ENCODE assay signal across 26 cellular contexts in genomic region chr2:127048618-127048935, GRCh38. TPM values are rescaled to one million over a fixed set of nuclear protein-coding genes. Genes with fewer than 3 reads are reported as not detected.
DNase-seq lines count a peak whose midpoint lies in the region; ATAC-seq and TF ChIP-seq lines count a peak whose summit lies in the region.
"Had no signal": no experiment of that assay in that cellular context is flagged by ENCODE, and none has a peak within 500 bp of the region (broad histone marks: within the 10 kb centered on the region; RNA-seq: fewer than 3 reads in every experiment).

No MANE protein-coding gene starts in this region.

- DNase-seq in activated CD4-positive, alpha-beta T cell treated with anti-CD3 and anti-CD28 coated beads for 36 hours = peak; percentile 3
- no peak for DNase-seq in activated CD4-positive, alpha-beta T cell treated with anti-CD3 and anti-CD28 coated beads, Interleukin-2, amount 10 ng/mL, durations not matched to agents 7 days and 5 days
- peak; percentile 13 for DNase-seq in natural killer cell
- DNase-seq in natural killer cell treated with Interleukin-12 subunit alpha and Interleukin-12 subunit beta and Interleukin-15 and Interleukin-18, amount 100 ng/mL, for 72 hours (ENCODE audit: low spot score) = no peak
- DNase-seq in ovary = peak in 4 of 5 donors; percentile 7 to 36 (median 16)
- no peak for DNase-seq in LoVo (ENCODE audit: low spot score)
- no peak for DNase-seq in foreskin melanocyte
- DNase-seq: activated CD4-positive, alpha-beta memory T cell treated with anti-CD3 and anti-CD28 coated beads for 36 hours; effector CD8-positive, alpha-beta T cell; GM23248; islet precursor cell; NCI-H1092 treated with DMSO at 0.1 percent for 48 hours; NCI-H187; NCI-H2171 treated with DMSO at 0.1 percent for 48 hours; NCI-H510A treated with DMSO at 0.1 percent for 48 hours; nucleus accumbens; RPMI8226; stimulated activated naive B cell treated with anti-CD40 and anti-IgM and Interleukin-4, amounts not matched to agents 10 μg/mL and 1 μg/mL and 100 μg/mL, for 72 hours had no signal

- no peaks in the 10 kb centered on the region for H3K36me3 ChIP-seq in ovary
- H3K36me3 ChIP-seq: colonic mucosa had no signal

- H3K36me3 Mint-ChIP-seq in activated CD4-positive, alpha-beta T cell treated with anti-CD3 and anti-CD28 coated beads for 36 hours (ENCODE audit: low read depth) = peaks cover 2% of the 10 kb centered on the region
- H3K36me3 Mint-ChIP-seq in activated CD4-positive, alpha-beta T cell treated with anti-CD3 and anti-CD28 coated beads, Interleukin-2, amount 10 ng/mL, durations not matched to agents 7 days and 5 days (ENCODE audit: low read depth) = peaks cover 16% of the 10 kb centered on the region
- H3K36me3 Mint-ChIP-seq in natural killer cell = no peaks in the 10 kb centered on the region
- H3K36me3 Mint-ChIP-seq in natural killer cell treated with Interleukin-12 subunit alpha and Interleukin-12 subunit beta and Interleukin-15 and Interleukin-18, amount 100 ng/mL, for 72 hours = no peaks in the 10 kb centered on the region
- H3K36me3 Mint-ChIP-seq: CD14-positive monocyte, type B pancreatic cell had no signal

- TF ChIP-seq CTCF in natural killer cell (IDR thresholded peaks at IDR 0.05) (no peak), ovary (IDR thresholded peaks at IDR 0.05) (no peak)

- 93 to 98% (median 94%) methylated on average over 6 of the region's 6 CpGs for WGBS in ovary, 3 donors

- H3K4me3 ChIP-seq in ovary = no peak overlapping the region
- H3K4me3 ChIP-seq: colonic mucosa, GM23248 had no signal

- TF ChIP-seq EP300 in ovary (IDR thresholded peaks at IDR 0.05) = no peak

- H3K27ac Mint-ChIP-seq in activated CD4-positive, alpha-beta T cell treated with anti-CD3 and anti-CD28 coated beads for 36 hours = no peak overlapping the region
- H3K27ac Mint-ChIP-seq in activated CD4-positive, alpha-beta T cell treated with anti-CD3 and anti-CD28 coated beads, Interleukin-2, amount 10 ng/mL, durations not matched to agents 7 days and 5 days = no peak overlapping the region
- H3K27ac Mint-ChIP-seq in natural killer cell = no peak overlapping the region
- no peak overlapping the region for H3K27ac Mint-ChIP-seq in natural killer cell treated with Interleukin-12 subunit alpha and Interleukin-12 subunit beta and Interleukin-15 and Interleukin-18, amount 100 ng/mL, for 72 hours
- H3K27ac Mint-ChIP-seq: activated CD4-positive, alpha-beta memory T cell treated with anti-CD3 and anti-CD28 coated beads for 36 hours; activated naive CD8-positive, alpha-beta T cell treated with anti-CD3 and anti-CD28 coated beads, Interleukin-2, amount 10 ng/mL, durations not matched to agents 7 days and 5 days; CD14-positive monocyte; mesothelial cell of epicardium; stimulated activated naive B cell treated with anti-CD40 and anti-IgM and Interleukin-4, amounts not matched to agents 10 μg/mL and 1 μg/mL and 100 μg/mL, for 72 hours; T-cell; type B pancreatic cell had no signal

- H3K27me3 Mint-ChIP-seq in activated CD4-positive, alpha-beta T cell treated with anti-CD3 and anti-CD28 coated beads for 36 hours = no peaks in the 10 kb centered on the region
- H3K27me3 Mint-ChIP-seq in activated CD4-positive, alpha-beta T cell treated with anti-CD3 and anti-CD28 coated beads, Interleukin-2, amount 10 ng/mL, durations not matched to agents 7 days and 5 days = no peaks in the 10 kb centered on the region
- H3K27me3 Mint-ChIP-seq in natural killer cell (ENCODE audit: low read depth in 2 of 2) = no peaks in the 10 kb centered on the region
- no peaks in the 10 kb centered on the region for H3K27me3 Mint-ChIP-seq in natural killer cell treated with Interleukin-12 subunit alpha and Interleukin-12 subunit beta and Interleukin-15 and Interleukin-18, amount 100 ng/mL, for 72 hours
- H3K27me3 Mint-ChIP-seq: activated CD4-positive, alpha-beta memory T cell treated with anti-CD3 and anti-CD28 coated beads for 36 hours; activated naive CD8-positive, alpha-beta T cell treated with anti-CD3 and anti-CD28 coated beads, Interleukin-2, amount 10 ng/mL, durations not matched to agents 7 days and 5 days; stimulated activated naive B cell treated with anti-CD40 and anti-IgM and Interleukin-4, amounts not matched to agents 10 μg/mL and 1 μg/mL and 100 μg/mL, for 72 hours; T-cell; type B pancreatic cell had no signal

- peaks cover 2% of the 10 kb centered on the region for H3K4me1 Mint-ChIP-seq in activated CD4-positive, alpha-beta T cell treated with anti-CD3 and anti-CD28 coated beads for 36 hours
- peaks cover 7% of the 10 kb centered on the region for H3K4me1 Mint-ChIP-seq in activated CD4-positive, alpha-beta T cell treated with anti-CD3 and anti-CD28 coated beads, Interleukin-2, amount 10 ng/mL, durations not matched to agents 7 days and 5 days
- H3K4me1 Mint-ChIP-seq in natural killer cell = peaks cover 14 to 31% of the 10 kb centered on the region in 2 donors
- peaks cover 5 to 14% of the 10 kb centered on the region in 2 donors for H3K4me1 Mint-ChIP-seq in natural killer cell treated with Interleukin-12 subunit alpha and Interleukin-12 subunit beta and Interleukin-15 and Interleukin-18, amount 100 ng/mL, for 72 hours (ENCODE audit: low read depth in 2 of 2)

- ATAC-seq in activated CD4-positive, alpha-beta T cell treated with anti-CD3 and anti-CD28 coated beads for 36 hours = no peak
- ATAC-seq in natural killer cell (no peak), GM18502 (IDR thresholded peaks at IDR 0.05; ENCODE audit: poor library complexity, unreplicated experiment) (no peak)
- ATAC-seq in natural killer cell treated with Interleukin-12 subunit alpha and Interleukin-12 subunit beta and Interleukin-15 and Interleukin-18, amount 100 ng/mL, for 72 hours = no peak
- ATAC-seq: stimulated activated naive B cell treated with anti-CD40 and anti-IgM and Interleukin-4, amounts not matched to agents 10 μg/mL and 1 μg/mL and 100 μg/mL, for 72 hours; T-cell had no signal

- intact Hi-C loops in activated CD4-positive, alpha-beta T cell treated with anti-CD3 and anti-CD28 coated beads for 36 hours (cut with DNase I, micrococcal nuclease) = no loop called here
- intact Hi-C loops in natural killer cell (cut with micrococcal nuclease) = no loop called here
- intact Hi-C loops in ovary (cut with DNase I) = no loop called here

- H3K27ac ChIP-seq in ovary = no peak overlapping the region
- H3K27ac ChIP-seq: colonic mucosa, epithelial cell of prostate, GM23248 had no signal

- no peaks in the 10 kb centered on the region for H3K27me3 ChIP-seq in ovary
- H3K27me3 ChIP-seq: colonic mucosa had no signal

- H3K4me3 Mint-ChIP-seq in activated CD4-positive, alpha-beta T cell treated with anti-CD3 and anti-CD28 coated beads for 36 hours = no peak overlapping the region
- H3K4me3 Mint-ChIP-seq in activated CD4-positive, alpha-beta T cell treated with anti-CD3 and anti-CD28 coated beads, Interleukin-2, amount 10 ng/mL, durations not matched to agents 7 days and 5 days = no peak overlapping the region
- no peak overlapping the region for H3K4me3 Mint-ChIP-seq in natural killer cell
- H3K4me3 Mint-ChIP-seq in natural killer cell treated with Interleukin-12 subunit alpha and Interleukin-12 subunit beta and Interleukin-15 and Interleukin-18, amount 100 ng/mL, for 72 hours = no peak overlapping the region
- H3K4me3 Mint-ChIP-seq: activated CD4-positive, alpha-beta memory T cell treated with anti-CD3 and anti-CD28 coated beads for 36 hours; activated naive CD8-positive, alpha-beta T cell treated with anti-CD3 and anti-CD28 coated beads, Interleukin-2, amount 10 ng/mL, durations not matched to agents 7 days and 5 days; CD14-positive monocyte; mesothelial cell of epicardium; stimulated activated naive B cell treated with anti-CD40 and anti-IgM and Interleukin-4, amounts not matched to agents 10 μg/mL and 1 μg/mL and 100 μg/mL, for 72 hours; T-cell; type B pancreatic cell had no signal

- H3K9me3 ChIP-seq in ovary = no peaks in the 10 kb centered on the region
- H3K9me3 ChIP-seq: colonic mucosa had no signal

- CTCF ChIA-PET in activated CD4-positive, alpha-beta T cell treated with anti-CD3 and anti-CD28 coated beads for 36 hours (lab: Charles Lee) = interaction anchor here (0.6 to 1.7 kb wide), 2 partner anchors 19 to 31 kb away, joined by 3 to 4 read pairs; no protein-coding TSS in a partner anchor
- CTCF ChIA-PET in activated CD4-positive, alpha-beta T cell treated with anti-CD3 and anti-CD28 coated beads, Interleukin-2, amount 10 ng/mL, durations not matched to agents 7 days and 5 days (lab: Charles Lee) = no interaction called here

- TF ChIP-seq POLR2A in ovary (IDR thresholded peaks at IDR 0.05) = no peak

- H3K4me1 ChIP-seq in ovary (ENCODE audit: insufficient read depth) = no peaks in the 10 kb centered on the region
- H3K4me1 ChIP-seq: colonic mucosa had no signal

- POLR2A ChIA-PET in activated CD4-positive, alpha-beta T cell treated with anti-CD3 and anti-CD28 coated beads for 36 hours (lab: Charles Lee) = no interaction called here
- POLR2A ChIA-PET in activated CD4-positive, alpha-beta T cell treated with anti-CD3 and anti-CD28 coated beads, Interleukin-2, amount 10 ng/mL, durations not matched to agents 7 days and 5 days (lab: Charles Lee) = no interaction called here

- no peaks in the 10 kb centered on the region for H3K9me3 Mint-ChIP-seq in activated CD4-positive, alpha-beta T cell treated with anti-CD3 and anti-CD28 coated beads for 36 hours (ENCODE audit: low read depth)
- H3K9me3 Mint-ChIP-seq in activated CD4-positive, alpha-beta T cell treated with anti-CD3 and anti-CD28 coated beads, Interleukin-2, amount 10 ng/mL, durations not matched to agents 7 days and 5 days = no peaks in the 10 kb centered on the region
- H3K9me3 Mint-ChIP-seq in natural killer cell = no peaks in the 10 kb centered on the region
- no peaks in the 10 kb centered on the region for H3K9me3 Mint-ChIP-seq in natural killer cell treated with Interleukin-12 subunit alpha and Interleukin-12 subunit beta and Interleukin-15 and Interleukin-18, amount 100 ng/mL, for 72 hours
- H3K9me3 Mint-ChIP-seq: activated CD4-positive, alpha-beta memory T cell treated with anti-CD3 and anti-CD28 coated beads for 36 hours; activated naive CD8-positive, alpha-beta T cell treated with anti-CD3 and anti-CD28 coated beads, Interleukin-2, amount 10 ng/mL, durations not matched to agents 7 days and 5 days; mesothelial cell of epicardium; T-cell; type B pancreatic cell had no signal

RNA-seq across cellular contexts. Expression of gene BIN1, which starts 58.4 kb away (rescaled TPM):
- 10 to 100 TPM; 65.2 to 71.0 TPM for total RNA-seq in activated CD4-positive, alpha-beta T cell treated with anti-CD3 and anti-CD28 coated beads for 36 hours
- 100 to 1,000 TPM; 140 to 148 TPM for total RNA-seq in activated CD4-positive, alpha-beta T cell treated with anti-CD3 and anti-CD28 coated beads, Interleukin-2, amount 10 ng/mL, durations not matched to agents 7 days and 5 days
- 100 to 1,000 TPM in 2 of 3 donors, 10 to 100 TPM in 1; 73.5 to 131 (median 107) TPM for total RNA-seq in natural killer cell
- total RNA-seq in natural killer cell treated with Interleukin-12 subunit alpha and Interleukin-12 subunit beta and Interleukin-15 and Interleukin-18, amount 100 ng/mL, for 72 hours = 10 to 100 TPM; 18.0 to 35.9 TPM
- total RNA-seq in ovary = 10 to 100 TPM; 25.2 to 77.3 (median 57.6) TPM
- polyA plus RNA-seq in ovary = 10 to 100 TPM; 16.7 to 32.6 TPM

Comparison
In these comparisons a context has a peak if more than half of its experiments do, and no peak if none do; other contexts are left out.
1. DNase-seq: peak in activated CD4-positive, alpha-beta T cell treated with anti-CD3 and anti-CD28 coated beads for 36 hours (single experiment), natural killer cell (single experiment) and ovary (4 of 5); none in activated CD4-positive, alpha-beta T cell treated with anti-CD3 and anti-CD28 coated beads, Interleukin-2, amount 10 ng/mL, durations not matched to agents 7 days and 5 days (single experiment), natural killer cell treated with Interleukin-12 subunit alpha and Interleukin-12 subunit beta and Interleukin-15 and Interleukin-18, amount 100 ng/mL, for 72 hours (single experiment), LoVo (single experiment) and foreskin melanocyte (single experiment).